ENCODE assay signal across 9 cellular contexts in the genomic region with DNA sequence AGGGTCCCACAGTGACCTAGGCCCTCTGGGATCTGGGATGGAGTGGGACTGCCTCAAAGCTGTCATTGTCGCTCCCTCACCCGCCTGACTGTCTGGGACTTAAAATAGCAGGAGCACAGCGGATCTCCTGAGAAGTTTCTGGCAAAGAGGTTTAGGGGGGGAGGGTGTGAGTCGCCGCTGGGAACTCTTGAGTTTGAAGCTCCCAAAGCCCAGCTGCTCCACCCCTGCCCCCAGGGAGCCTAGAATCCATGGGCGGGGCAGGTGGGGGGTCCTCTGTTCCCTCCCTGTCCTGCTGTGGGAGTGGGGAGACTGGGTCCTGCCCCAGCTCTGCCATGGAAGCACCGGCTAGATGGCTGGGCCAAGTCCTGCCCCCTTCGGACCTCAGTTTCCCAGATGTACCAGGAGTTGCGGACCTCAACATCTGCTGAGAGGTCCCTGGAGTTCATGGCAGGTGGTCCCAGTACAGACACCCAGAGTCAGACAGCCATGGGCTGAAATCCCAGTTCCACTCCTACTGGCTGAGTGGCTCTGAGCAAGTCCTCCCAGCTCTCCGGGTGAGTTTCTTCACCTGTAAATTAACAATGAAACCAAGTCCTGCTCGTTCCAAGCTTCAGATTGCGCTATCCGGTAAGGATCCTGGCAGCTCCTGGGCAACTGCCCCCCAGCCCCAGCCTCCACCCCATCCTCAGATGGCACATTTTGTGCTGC. TPM values are rescaled to one million over a fixed set of nuclear protein-coding genes. Genes with fewer than 3 reads are reported as not detected.
A peak's percentile ranks its signal among the peaks of the same experiment; 100 is the strongest.
DNase-seq lines count a peak whose midpoint lies in the region; ATAC-seq and TF ChIP-seq lines count a peak whose summit lies in the region.
"Had no signal": no experiment of that assay in that cellular context is flagged by ENCODE, and none has a peak within 500 bp of the region (broad histone marks: within the 10 kb centered on the region; RNA-seq: fewer than 3 reads in every experiment).

No MANE protein-coding gene starts in this region.

- no peak overlapping the region for H2AFZ ChIP-seq in fibroblast of lung (ENCODE audit: low read length)
- H2AFZ ChIP-seq in trophoblast cell (ENCODE audit: insufficient read depth, low read length, poor library complexity) = peak overlapping the region; percentile 91

- peak overlapping the region; percentile 57 for H3K4ac ChIP-seq in trophoblast cell (ENCODE audit: low read depth, low read length)

- DNase-seq in RWPE1 (ENCODE audit: low spot score) (no peak), fibroblast of lung (ENCODE audit: low read depth in 2 of 2) (no peak), trophoblast cell (no peak), COR-L47 (lab: John Stamatoyannopoulos, UW) (no peak), SIG-M5 (lab: John Stamatoyannopoulos, UW) (no peak)

- H3K18ac ChIP-seq in trophoblast cell (ENCODE audit: low read length) = peak overlapping the region; percentile 89

- H4K91ac ChIP-seq in trophoblast cell (ENCODE audit: low read depth, low read length) = peak overlapping the region; percentile 98

- CTCF ChIA-PET in RWPE1 (lab: Yijun Ruan, JAX) = interaction anchor here (0.5 to 18.3 kb wide), 31 partner anchors 10 to 525 kb away, joined by 3 to 761 read pairs (median 6); a partner anchor contains a TSS

- H3K9me2 ChIP-seq in DOHH2 (replicated peaks; ENCODE audit: control insufficient read depth, low read length) = no peaks in the 10 kb centered on the region

- H2AK5ac ChIP-seq in trophoblast cell (ENCODE audit: low read length) = peak overlapping the region; percentile 97

- H3K14ac ChIP-seq in trophoblast cell (ENCODE audit: low read length) = peak overlapping the region; percentile 92

- H3K27ac ChIP-seq in DOHH2 (ENCODE audit: low read depth, low read length) = no peak overlapping the region
- H3K27ac ChIP-seq in RWPE1 = peak overlapping the region; percentile 69
- no peak overlapping the region for H3K27ac ChIP-seq in fibroblast of lung (ENCODE audit: insufficient read depth, low read length)
- H3K27ac ChIP-seq in trophoblast cell (ENCODE audit: low read depth, low read length) = peak overlapping the region; percentile 1

- H3K9ac ChIP-seq in fibroblast of lung (ENCODE audit: insufficient read depth, low read length) (no peak overlapping the region), trophoblast cell (ENCODE audit: low read length) (no peak overlapping the region)

- H3K4me2 ChIP-seq in DOHH2 (ENCODE audit: low read length) = peak overlapping the region; percentile 77
- H3K4me2 ChIP-seq in fibroblast of lung (ENCODE audit: extremely low read depth, insufficient read depth, low read length) = peak overlapping the region; percentile 84
- peak overlapping the region; percentile 95 for H3K4me2 ChIP-seq in trophoblast cell (ENCODE audit: low read length)

- H4K8ac ChIP-seq in trophoblast cell (ENCODE audit: low read depth, low read length) = peak overlapping the region; percentile 77

- no peaks in the 10 kb centered on the region for H3K79me2 ChIP-seq in DOHH2 (ENCODE audit: control insufficient read depth, low read length)
- no peaks in the 10 kb centered on the region for H3K79me2 ChIP-seq in fibroblast of lung (ENCODE audit: control insufficient read depth, insufficient read depth, low read length)
- H3K79me2 ChIP-seq in trophoblast cell (ENCODE audit: control insufficient read depth, insufficient read depth, low read length, poor library complexity) = peaks cover 9% of the 10 kb centered on the region

- TF ChIP-seq CTCF in DOHH2 (IDR thresholded peaks at IDR 0.05; ENCODE audit: low read depth, low read length, poor library complexity, severe bottlenecking) = no peak
- no peak for TF ChIP-seq CTCF in RWPE1 (conservative IDR thresholded peaks at IDR 0.05; ENCODE audit: low read depth)
- TF ChIP-seq CTCF in fibroblast of lung (conservative IDR thresholded peaks at IDR 0.05 in 1 of 2, IDR thresholded peaks at IDR 0.05 in 1 of 2; ENCODE audit: low read depth in 1 of 2, low read length in 2 of 2) = no peak

- peaks cover 29% of the 10 kb centered on the region for H3F3A ChIP-seq in DOHH2 (ENCODE audit: control insufficient read depth, insufficient read depth)

- WGBS in trophoblast cell (ENCODE audit: extremely low coverage, insufficient coverage, insufficient read length) = no CpG with 5 or more reads among the region's 13 CpGs

- H3K4me1 ChIP-seq in DOHH2 (ENCODE audit: control insufficient read depth, low read length) (peaks cover 10% of the 10 kb centered on the region), fibroblast of lung (ENCODE audit: control insufficient read depth, extremely low read depth, insufficient read depth, low read length) (peaks cover 3% of the 10 kb centered on the region), trophoblast cell (ENCODE audit: control insufficient read depth in 1 of 2, insufficient read depth in 2 of 2, low read length in 2 of 2) (peaks cover 18 to 19% of the 10 kb centered on the region in 2 experiments)

- peak overlapping the region; percentile 96 for H2BK120ac ChIP-seq in trophoblast cell (ENCODE audit: insufficient read depth, low read length, poor library complexity)

- H3K36me3 ChIP-seq in DOHH2 (ENCODE audit: control insufficient read depth, low read length) (peaks cover 13% of the 10 kb centered on the region), fibroblast of lung (ENCODE audit: control insufficient read depth, insufficient read depth, low read length) (peaks cover 3% of the 10 kb centered on the region), trophoblast cell (ENCODE audit: control insufficient read depth in 1 of 2, insufficient read depth in 2 of 2, low read length in 2 of 2) (peaks cover 9 to 12% of the 10 kb centered on the region in 2 experiments)

- peaks cover 26% of the 10 kb centered on the region for H3K79me1 ChIP-seq in trophoblast cell (ENCODE audit: low read length)

- POLR2A ChIA-PET in RWPE1 (lab: Yijun Ruan, JAX; ENCODE audit: low non-redundant PET) = interaction anchor here (1.1 to 2.0 kb wide), 4 partner anchors 34 to 81 kb away, joined by 3 to 13 read pairs (median 7); a partner anchor contains a TSS

- H3K4me3 ChIP-seq in DOHH2 (ENCODE audit: low read length) = peak overlapping the region; percentile 65
- peak overlapping the region in 1 of 4 experiments; percentile 59 for H3K4me3 ChIP-seq in fibroblast of lung (replicated peaks in 1 of 4; ENCODE audit: control extremely low read depth in 1 of 4, insufficient read depth in 1 of 4, low read depth in 3 of 4, low read length in 4 of 4)
- no peak overlapping the region for H3K4me3 ChIP-seq in trophoblast cell (ENCODE audit: low read depth, low read length)

- H4K20me1 ChIP-seq in DOHH2 (ENCODE audit: control insufficient read depth, insufficient read depth, low read depth, low read length) (peaks cover 12% of the 10 kb centered on the region; the same call in 1 of the 2 replicates), fibroblast of lung (ENCODE audit: control insufficient read depth, extremely low read depth, insufficient read depth, low read length) (no peaks in the 10 kb centered on the region)

- H2BK12ac ChIP-seq in trophoblast cell (ENCODE audit: low read length) = peak overlapping the region; percentile 81

- H3K27me3 ChIP-seq in DOHH2 (ENCODE audit: control insufficient read depth, low read length) (peaks cover 7% of the 10 kb centered on the region; the same call in 1 of the 2 replicates), fibroblast of lung (ENCODE audit: control insufficient read depth, insufficient read depth, low read length) (no peaks in the 10 kb centered on the region), trophoblast cell (ENCODE audit: insufficient read depth, low read length) (no peaks in the 10 kb centered on the region)

- peak overlapping the region; percentile 60 for H2BK5ac ChIP-seq in trophoblast cell (ENCODE audit: low read depth, low read length, poor library complexity)

- ATAC-seq in GM21423 (IDR thresholded peaks at IDR 0.05; ENCODE audit: unreplicated experiment) (no peak), GM18868 (IDR thresholded peaks at IDR 0.05; ENCODE audit: unreplicated experiment) (no peak)

- H3K9me3 ChIP-seq in DOHH2 (ENCODE audit: control insufficient read depth, insufficient read depth, low read length) = no peaks in the 10 kb centered on the region
- H3K9me3 ChIP-seq in fibroblast of lung (ENCODE audit: control insufficient read depth, insufficient read depth, low read depth, low read length) = no peaks in the 10 kb centered on the region
- no peaks in the 10 kb centered on the region for H3K9me3 ChIP-seq in trophoblast cell (ENCODE audit: insufficient read depth, low read depth, low read length)

- peak overlapping the region; percentile 46 for H4K12ac ChIP-seq in trophoblast cell (ENCODE audit: low read depth, low read length)

- no peak overlapping the region for H3K23ac ChIP-seq in trophoblast cell (ENCODE audit: low read length)

RNA-seq across cellular contexts. Expression of a gene that starts 1.0 kb away (rescaled TPM):
- not detected in 2 replicates for total RNA-seq in fibroblast of lung
- not detected in 2 replicates for polyA plus RNA-seq in fibroblast of lung
- not detected in 2 replicates for polyA plus RNA-seq in fibroblast of lung (2012)
- not detected in 2 replicates for polyA minus RNA-seq in fibroblast of lung (ENCODE audit: low replicate concordance)
- 0.05 and 0.06 TPM in 2 replicates for polyA plus RNA-seq in trophoblast cell (2013)
- total RNA-seq: H4 had no signal

RNA-seq across cellular contexts. Expression of a gene that starts 9.5 kb away (rescaled TPM):
- total RNA-seq in fibroblast of lung = 1,957 and 2,451 TPM in 2 replicates
- 1,593 and 1,989 TPM in 2 replicates for polyA plus RNA-seq in fibroblast of lung
- 2,564 and 3,355 TPM in 2 replicates for polyA plus RNA-seq in fibroblast of lung (2012)
- polyA minus RNA-seq in fibroblast of lung (ENCODE audit: low replicate concordance) = 391 and 438 TPM in 2 replicates
- polyA plus RNA-seq in trophoblast cell (2013) = 3,251 and 3,406 TPM in 2 replicates

RNA-seq across cellular contexts. Expression of a gene that starts 9.7 kb away (rescaled TPM):
- 11.0 and 13.2 TPM in 2 replicates for total RNA-seq in fibroblast of lung
- polyA plus RNA-seq in fibroblast of lung = 48.9 and 62.2 TPM in 2 replicates
- polyA plus RNA-seq in fibroblast of lung (2012) = 41.5 and 52.6 TPM in 2 replicates
- polyA minus RNA-seq in fibroblast of lung (ENCODE audit: low replicate concordance) = 3.3 and 6.5 TPM in 2 replicates
- polyA plus RNA-seq in trophoblast cell (2013) = 60.3 and 60.7 TPM in 2 replicates

Comparison
In these comparisons a context has a peak if more than half of its experiments do, and no peak if none do; other contexts are left out.
1. H3K27ac ChIP-seq: peak in RWPE1 (single experiment) and trophoblast cell (single experiment); none in DOHH2 (single experiment) and fibroblast of lung (single experiment).
2. Peak in every context shown above with its lines, with median percentiles within 50 percentile points of each other: H3K4me2 ChIP-seq.